In the genomic region with DNA sequence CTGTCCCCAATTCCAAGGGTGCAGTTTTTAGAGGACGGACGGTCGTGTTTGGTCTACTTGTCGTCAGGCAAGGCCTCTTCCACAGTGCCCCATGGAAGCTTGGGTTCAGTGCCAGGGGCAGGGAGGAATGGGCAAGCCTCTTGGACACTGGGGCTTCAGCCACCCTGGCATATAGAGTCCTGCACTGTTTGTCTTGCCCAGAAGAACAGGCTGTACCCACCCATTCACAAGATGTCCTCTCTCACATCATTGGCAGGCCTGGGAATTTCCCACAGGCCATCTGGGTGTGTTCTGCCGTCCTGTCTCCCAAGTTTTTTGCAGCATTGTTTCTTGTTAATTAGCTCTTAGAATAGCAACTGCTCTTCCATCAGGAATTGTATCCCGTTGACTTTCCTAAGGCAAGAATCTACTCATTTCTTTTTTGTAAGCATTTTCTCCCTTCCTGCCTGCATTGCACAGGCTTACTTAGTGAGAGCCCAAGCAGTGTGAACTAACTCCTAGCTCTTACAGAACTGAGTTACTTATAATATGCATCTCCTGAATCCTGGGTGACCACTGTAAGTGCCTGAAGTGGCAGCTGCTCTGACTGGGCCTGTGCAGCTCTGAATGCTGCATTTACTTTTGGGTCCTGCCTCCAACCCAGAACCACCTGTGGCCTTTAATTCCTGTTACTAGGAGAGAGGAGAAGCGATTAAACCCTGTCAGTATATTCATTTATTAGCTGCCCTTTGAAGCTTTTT, we compare ENCODE assay signal across 15 cellular contexts.
A peak's percentile ranks its signal among the peaks of the same experiment; 100 is the strongest.
DNase-seq lines count a peak whose midpoint lies in the region; ATAC-seq and TF ChIP-seq lines count a peak whose summit lies in the region.
"Had no signal": no experiment of that assay in that cellular context is flagged by ENCODE, and none has a peak within 500 bp of the region (broad histone marks: within the 10 kb centered on the region; RNA-seq: fewer than 3 reads in every experiment).

No MANE protein-coding gene starts in this region.

- H3K27me3 Mint-ChIP-seq in nephron (ENCODE audit: low read depth) = no peaks in the 10 kb centered on the region
- H3K27me3 Mint-ChIP-seq: activated naive CD4-positive, alpha-beta T cell treated with anti-CD3 and anti-CD28 coated beads, Interleukin-2, amount 10 ng/mL, durations not matched to agents 7 days and 5 days; naive B cell had no signal

- ATAC-seq in Right ventricle myocardium inferior = peak; percentile 29
- ATAC-seq in HG02759 (IDR thresholded peaks at IDR 0.05; ENCODE audit: unreplicated experiment) = no peak
- ATAC-seq: WTC11 had no signal

- TF ChIP-seq CTCF in esophagus muscularis mucosa (IDR thresholded peaks at IDR 0.05) (no peak), nephron (IDR thresholded peaks at IDR 0.05; ENCODE audit: unreplicated experiment in 3 of 3) (no peak), vagina (IDR thresholded peaks at IDR 0.05) (no peak)

- peaks cover 50% of the 10 kb centered on the region for H3K4me1 Mint-ChIP-seq in nephron

- intact Hi-C loops in Right ventricle myocardium inferior (cut with DNase I) (no loop called here), cardiac septum (cut with DNase I) (no loop called here), esophagus muscularis mucosa (cut with DNase I) (no loop called here), vagina (cut with DNase I) (no loop called here)

- TF ChIP-seq EP300 in esophagus muscularis mucosa (IDR thresholded peaks at IDR 0.05) = peak; percentile 90

- no peaks in the 10 kb centered on the region for H3K9me3 Mint-ChIP-seq in nephron
- H3K9me3 Mint-ChIP-seq: activated naive CD4-positive, alpha-beta T cell treated with anti-CD3 and anti-CD28 coated beads, Interleukin-2, amount 10 ng/mL, durations not matched to agents 7 days and 5 days; naive B cell; WTC11 had no signal

- peaks cover 47 to 62% (median 50%) of the 10 kb centered on the region in 4 donors for H3K4me1 ChIP-seq in esophagus muscularis mucosa
- peaks cover 46% of the 10 kb centered on the region for H3K4me1 ChIP-seq in vagina
- H3K4me1 ChIP-seq: BE2C had no signal

- WGBS in esophagus muscularis mucosa = 78% methylated on average over 7 of the region's 7 CpGs

- H3K4me3 Mint-ChIP-seq in nephron = peak overlapping the region in 1 of 3 experiments; percentile 4
- H3K4me3 Mint-ChIP-seq: activated naive CD4-positive, alpha-beta T cell treated with anti-CD3 and anti-CD28 coated beads, Interleukin-2, amount 10 ng/mL, durations not matched to agents 7 days and 5 days; naive B cell; WTC11 had no signal

- peak overlapping the region; percentile 57 to 90 (median 60) for H3K27ac Mint-ChIP-seq in nephron
- H3K27ac Mint-ChIP-seq: WTC11 had no signal

- DNase-seq in Right ventricle myocardium inferior (ENCODE audit: missing footprints) (no peak), cardiac septum (ENCODE audit: low spot score) (no peak), esophagus muscularis mucosa (ENCODE audit: extremely low spot score) (no peak), vagina (ENCODE audit: extremely low spot score in 2 of 2) (no peak), HCEC 1CT (no peak)
- DNase-seq in stimulated activated CD4-positive, alpha-beta T cell treated with anti-CD3 and anti-CD28 coated beads, Interleukin-4, amount 100 ng/mL, for 24 hours = no peak
- DNase-seq: activated naive CD4-positive, alpha-beta T cell treated with anti-CD3 and anti-CD28 coated beads, Interleukin-2, amount 10 ng/mL, durations not matched to agents 7 days and 5 days; BE2C; effector memory CD4-positive, alpha-beta T cell; naive B cell; NCI-H345; stimulated activated naive CD4-positive, alpha-beta T cell had no signal

- H3K9me3 ChIP-seq in esophagus muscularis mucosa (no peaks in the 10 kb centered on the region), vagina (no peaks in the 10 kb centered on the region)
- H3K9me3 ChIP-seq: BE2C had no signal

- TF ChIP-seq POLR2A in esophagus muscularis mucosa (IDR thresholded peaks at IDR 0.05; ENCODE audit: low read depth) (no peak), vagina (IDR thresholded peaks at IDR 0.05) (no peak)

- H3K27ac ChIP-seq in esophagus muscularis mucosa (replicated peaks in 1 of 4) (peak overlapping the region; percentile 8 to 90 (median 82)), vagina (peak overlapping the region; percentile 66)

- H3K36me3 Mint-ChIP-seq in nephron (ENCODE audit: low read depth) = no peaks in the 10 kb centered on the region
- H3K36me3 Mint-ChIP-seq: naive B cell, WTC11 had no signal

- H3K4me3 ChIP-seq in esophagus muscularis mucosa (no peak overlapping the region), vagina (no peak overlapping the region)

- H3K27me3 ChIP-seq in esophagus muscularis mucosa (no peaks in the 10 kb centered on the region), vagina (no peaks in the 10 kb centered on the region)
- H3K27me3 ChIP-seq: BE2C had no signal

- H3K36me3 ChIP-seq in esophagus muscularis mucosa = peaks cover 0 to 15% (median 2%) of the 10 kb centered on the region in 4 donors
- peaks cover 0 to 5% of the 10 kb centered on the region in 2 donors for H3K36me3 ChIP-seq in vagina
- H3K36me3 ChIP-seq: BE2C had no signal
